In the genomic region with DNA sequence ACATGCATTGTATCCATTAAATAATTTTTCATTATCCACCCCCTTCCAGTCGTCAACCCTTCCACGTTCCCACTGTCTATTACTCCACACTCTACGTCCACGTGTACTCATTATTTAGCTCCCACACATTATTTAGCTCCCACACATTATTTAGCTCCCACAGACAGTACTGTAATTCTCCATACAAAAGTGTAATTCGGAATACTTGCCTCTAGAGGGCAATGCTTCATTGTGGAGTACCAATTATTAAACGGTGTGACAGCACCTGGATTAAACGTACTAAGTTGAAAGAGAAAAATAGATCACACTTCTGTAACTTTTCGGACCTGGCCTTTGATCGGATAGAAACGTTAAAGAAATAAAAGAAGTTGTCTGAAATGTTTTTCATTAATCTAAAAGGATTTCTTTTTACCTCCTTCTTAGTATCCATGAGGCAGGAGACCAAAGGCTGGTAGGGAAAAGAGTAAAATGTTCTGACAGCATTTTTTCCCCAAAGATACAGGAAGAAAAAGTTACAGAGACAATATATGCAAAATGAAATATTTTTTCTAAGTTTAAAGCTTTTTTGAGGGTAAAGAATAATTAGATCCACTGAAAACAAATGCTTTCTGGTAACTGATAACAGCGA, we compare ENCODE assay signal across 8 cellular contexts.
DNase-seq lines count a peak whose midpoint lies in the region; ATAC-seq and TF ChIP-seq lines count a peak whose summit lies in the region.

No MANE protein-coding gene starts in this region.

- H3K4me3 ChIP-seq in uterus: no peak overlapping the region

- H3K36me3 ChIP-seq in uterus: no peaks in the 10 kb centered on the region

- no peaks in the 10 kb centered on the region for H3K9me3 ChIP-seq in uterus

- no peak for TF ChIP-seq POLR2A in uterus (IDR thresholded peaks at IDR 0.05)

- H3K36me3 Mint-ChIP-seq in T-helper 2 cell treated with Interferon-gamma antibody and Interleukin-4, amounts not matched to agents 5 μg/mL and 100 μg/mL, for 36 hours (ENCODE audit: low read depth): no peaks in the 10 kb centered on the region

- ATAC-seq in GM18873 (IDR thresholded peaks at IDR 0.05; ENCODE audit: low FRiP score, unreplicated experiment) (peak; percentile 83), HG03039 (IDR thresholded peaks at IDR 0.05; ENCODE audit: unreplicated experiment) (peak; percentile 90)

- H3K4me1 Mint-ChIP-seq in T-helper 2 cell treated with Interferon-gamma antibody and Interleukin-4, amounts not matched to agents 5 μg/mL and 100 μg/mL, for 36 hours (ENCODE audit: low read depth): no peaks in the 10 kb centered on the region

- no peaks in the 10 kb centered on the region for H3K4me1 ChIP-seq in uterus

- H3K27ac Mint-ChIP-seq in T-helper 2 cell treated with Interferon-gamma antibody and Interleukin-4, amounts not matched to agents 5 μg/mL and 100 μg/mL, for 36 hours: no peak overlapping the region

- TF ChIP-seq CTCF in uterus (IDR thresholded peaks at IDR 0.05): no peak

- no peaks in the 10 kb centered on the region for H3K27me3 ChIP-seq in uterus

- no peaks in the 10 kb centered on the region for H3K27me3 Mint-ChIP-seq in T-helper 2 cell treated with Interferon-gamma antibody and Interleukin-4, amounts not matched to agents 5 μg/mL and 100 μg/mL, for 36 hours (ENCODE audit: low read depth)

- intact Hi-C loops in uterus (cut with DNase I; ENCODE audit: low total_unique reads): no loop called here

- peak; percentile 29 for DNase-seq in COR-L47 (lab: John Stamatoyannopoulos, UW)
- DNase-seq in NCI-H2081 treated with DMSO at 0.1 percent for 48 hours (lab: John Stamatoyannopoulos, UW): peak; percentile 20
- DNase-seq in amniotic stem cell (lab: John Stamatoyannopoulos, UW): peak; percentile 11
- peak; percentile 53 for DNase-seq in kidney tubule cell (ENCODE audit: low spot score)
- no peak for DNase-seq in uterus
- no peak for DNase-seq in T-helper 2 cell treated with Interferon-gamma antibody and Interleukin-4, amounts not matched to agents 5 μg/mL and 100 μg/mL, for 36 hours (ENCODE audit: low spot score)

- H3K27ac ChIP-seq in uterus: no peak overlapping the region

- no peak overlapping the region for H3K4me3 Mint-ChIP-seq in T-helper 2 cell treated with Interferon-gamma antibody and Interleukin-4, amounts not matched to agents 5 μg/mL and 100 μg/mL, for 36 hours

- no peaks in the 10 kb centered on the region for H3K9me3 Mint-ChIP-seq in T-helper 2 cell treated with Interferon-gamma antibody and Interleukin-4, amounts not matched to agents 5 μg/mL and 100 μg/mL, for 36 hours

Comparison
In these comparisons a context has a peak if more than half of its experiments do, and no peak if none do; other contexts are left out.
1. DNase-seq: peak in COR-L47 (single experiment), NCI-H2081 treated with DMSO at 0.1 percent for 48 hours (single experiment), amniotic stem cell (single experiment) and kidney tubule cell (single experiment); none in uterus (0 of 2) and T-helper 2 cell treated with Interferon-gamma antibody and Interleukin-4, amounts not matched to agents 5 μg/mL and 100 μg/mL, for 36 hours (single experiment).